ENCODE assay signal across 9 cellular contexts in the genomic region with DNA sequence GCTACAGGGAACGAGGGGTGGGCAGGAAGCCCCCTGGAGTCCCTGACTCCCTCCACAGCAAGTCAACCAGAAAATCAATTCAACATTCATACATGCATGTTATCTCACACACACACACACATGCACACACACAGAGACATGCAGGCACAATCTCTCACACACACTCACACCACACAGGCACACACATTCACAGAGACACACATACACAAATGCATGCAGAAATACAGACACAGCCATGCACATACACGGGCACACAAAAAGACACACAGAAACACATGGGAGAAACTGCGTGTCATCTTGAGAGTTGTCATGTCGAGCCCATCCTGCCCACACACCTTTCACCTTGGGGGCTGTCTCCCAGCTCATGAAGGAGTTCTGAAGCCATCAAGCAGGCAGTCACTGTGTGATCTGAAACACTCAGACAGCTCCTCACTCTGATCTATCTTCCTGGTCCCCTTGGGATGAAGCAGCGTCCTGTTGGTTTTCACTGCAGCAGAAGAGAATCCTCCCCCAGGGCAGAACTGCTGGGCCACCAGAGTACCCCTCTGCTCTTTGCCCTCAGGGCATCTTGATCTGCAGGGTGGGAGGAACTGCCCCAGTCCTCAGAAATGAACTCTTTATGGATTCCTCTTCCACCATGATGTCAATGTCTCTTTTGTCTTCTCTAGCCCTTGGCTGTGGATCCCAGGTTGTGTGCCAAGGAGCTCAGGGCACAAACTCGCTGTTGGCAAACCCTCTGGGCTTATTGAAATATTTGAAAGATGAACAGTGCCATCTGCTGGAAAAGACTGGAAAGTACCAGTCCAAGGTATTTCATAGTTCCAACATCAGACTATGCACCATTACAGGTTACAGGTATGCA. TPM values are rescaled to one million over a fixed set of nuclear protein-coding genes. Genes with fewer than 3 reads are reported as not detected.
A peak's percentile ranks its signal among the peaks of the same experiment; 100 is the strongest.
DNase-seq lines count a peak whose midpoint lies in the region; ATAC-seq and TF ChIP-seq lines count a peak whose summit lies in the region.
"Had no signal": no experiment of that assay in that cellular context is flagged by ENCODE, and none has a peak within 500 bp of the region (broad histone marks: within the 10 kb centered on the region; RNA-seq: fewer than 3 reads in every experiment).

No MANE protein-coding gene starts in this region.

- DNase-seq in AG08395 (ENCODE audit: low spot score) (peak; percentile 73), HL-60 (ENCODE audit: low read depth in 1 of 2, low spot score in 1 of 2) (peak in 1 of 2 experiments; percentile 52), NT2/D1 (ENCODE audit: low read depth, low spot score) (peak; percentile 8), fibroblast of the conjunctiva (ENCODE audit: low read depth) (peak; percentile 51), neuronal stem cell (ENCODE audit: low spot score) (peak; percentile 63)
- peak; percentile 44 for DNase-seq in activated T-helper 1 cell treated with anti-CD3 and anti-CD28 coated beads, Interleukin-12 subunit alpha, Interleukin-12 subunit beta, Interleukin-2, Interleukin-4 antibody, amounts not matched to agents 30 ng/mL and 10 ng/mL and 1 ng/mL, durations not matched to agents 14 hours and 24 hours and 36 hours (ENCODE audit: low spot score)

- no peak overlapping the region for H3K4ac ChIP-seq in neuronal stem cell (ENCODE audit: low read length)

- peaks cover 70% of the 10 kb centered on the region for H3K27me3 Mint-ChIP-seq in activated T-helper 1 cell treated with anti-CD3 and anti-CD28 coated beads, Interleukin-12 subunit alpha, Interleukin-12 subunit beta, Interleukin-2, Interleukin-4 antibody, amounts not matched to agents 30 ng/mL and 10 ng/mL and 1 ng/mL, durations not matched to agents 14 hours and 24 hours and 36 hours (ENCODE audit: insufficient read depth)

- no peak overlapping the region for H4K8ac ChIP-seq in neuronal stem cell (ENCODE audit: low read depth, low read length)

- H3K4me1 ChIP-seq in NT2/D1 (ENCODE audit: insufficient read depth, insufficient read length) = no peaks in the 10 kb centered on the region
- H3K4me1 ChIP-seq in neuronal stem cell (ENCODE audit: control insufficient read depth in 2 of 2, insufficient read depth in 1 of 2, low read depth in 1 of 2, low read length in 2 of 2) = peaks cover 0 to 3% of the 10 kb centered on the region in 2 donors

- no peak overlapping the region for H3K4me2 ChIP-seq in neuronal stem cell (ENCODE audit: insufficient read depth, low read length, poor library complexity, severe bottlenecking)

- no peak overlapping the region for H3K18ac ChIP-seq in neuronal stem cell (ENCODE audit: low read length)

- no peaks in the 10 kb centered on the region for H3K36me3 Mint-ChIP-seq in activated T-helper 1 cell treated with anti-CD3 and anti-CD28 coated beads, Interleukin-12 subunit alpha, Interleukin-12 subunit beta, Interleukin-2, Interleukin-4 antibody, amounts not matched to agents 30 ng/mL and 10 ng/mL and 1 ng/mL, durations not matched to agents 14 hours and 24 hours and 36 hours (ENCODE audit: low read depth)

- H3K9me3 ChIP-seq in NT2/D1 (ENCODE audit: insufficient read depth, low read length) (no peaks in the 10 kb centered on the region), neuronal stem cell (replicated peaks in 1 of 2; ENCODE audit: control insufficient read depth in 2 of 2, insufficient read depth in 1 of 2, low read depth in 1 of 2, low read length in 2 of 2) (no peaks in the 10 kb centered on the region)

- H3K4me3 ChIP-seq in HL-60 (replicated peaks; ENCODE audit: insufficient read depth, low read length) = no peak overlapping the region
- no peak overlapping the region for H3K4me3 ChIP-seq in NT2/D1 (ENCODE audit: insufficient read length, low read depth)
- no peak overlapping the region for H3K4me3 ChIP-seq in neuronal stem cell (ENCODE audit: low read length in 2 of 2)
- H3K4me3 ChIP-seq: skin epidermis had no signal

- H2BK120ac ChIP-seq in neuronal stem cell (ENCODE audit: low read depth, low read length) = no peak overlapping the region

- H2BK12ac ChIP-seq in neuronal stem cell (ENCODE audit: low read length) = no peak overlapping the region

- no peak overlapping the region for H4K91ac ChIP-seq in neuronal stem cell (ENCODE audit: low read depth, low read length, poor library complexity)

- WGBS in neuronal stem cell (ENCODE audit: extremely low coverage in 2 of 2, insufficient read length in 2 of 2, insufficient replicate concordance in 1 of 2), 2 donors = no CpG with 5 or more reads among the region's 6 CpGs

- H3K27me3 ChIP-seq in HL-60 (ENCODE audit: insufficient read depth, poor library complexity, severe bottlenecking) (peaks cover 22% of the 10 kb centered on the region), NT2/D1 (ENCODE audit: insufficient read depth, insufficient read length) (peaks cover 56% of the 10 kb centered on the region), neuronal stem cell (ENCODE audit: control insufficient read depth in 3 of 3, insufficient read depth in 3 of 3, low read depth in 1 of 3, low read length in 3 of 3) (peaks cover 11 to 63% (median 39%) of the 10 kb centered on the region in 3 experiments)

- intact Hi-C loops in activated T-helper 1 cell treated with anti-CD3 and anti-CD28 coated beads, Interleukin-12 subunit alpha, Interleukin-12 subunit beta, Interleukin-2, Interleukin-4 antibody, amounts not matched to agents 30 ng/mL and 10 ng/mL and 1 ng/mL, durations not matched to agents 14 hours and 24 hours and 36 hours (cut with micrococcal nuclease) = loop anchor here (1.0 to 2.0 kb wide), 4 partner anchors 28 to 799 kb away; no protein-coding TSS in a partner anchor

- no peak for ATAC-seq in HG03039 (IDR thresholded peaks at IDR 0.05; ENCODE audit: unreplicated experiment)

- H2AFZ ChIP-seq in neuronal stem cell (ENCODE audit: low read length) = no peak overlapping the region

- no peak overlapping the region for H2BK5ac ChIP-seq in neuronal stem cell (ENCODE audit: low read length)

- H2BK15ac ChIP-seq in neuronal stem cell (ENCODE audit: low read length) = no peak overlapping the region

- H3K14ac ChIP-seq in neuronal stem cell (ENCODE audit: low read length) = no peak overlapping the region

- peaks cover 21% of the 10 kb centered on the region for H3K4me1 Mint-ChIP-seq in activated T-helper 1 cell treated with anti-CD3 and anti-CD28 coated beads, Interleukin-12 subunit alpha, Interleukin-12 subunit beta, Interleukin-2, Interleukin-4 antibody, amounts not matched to agents 30 ng/mL and 10 ng/mL and 1 ng/mL, durations not matched to agents 14 hours and 24 hours and 36 hours (ENCODE audit: low read depth)

- H3K79me1 ChIP-seq in neuronal stem cell (ENCODE audit: low read depth, low read length) = no peaks in the 10 kb centered on the region

- no peak overlapping the region for H2AK5ac ChIP-seq in neuronal stem cell (ENCODE audit: low read depth, low read length)

- H3K27ac ChIP-seq in HL-60 (replicated peaks) = no peak overlapping the region
- H3K27ac ChIP-seq in neuronal stem cell (replicated peaks; ENCODE audit: low read length) = no peak overlapping the region
- H3K27ac ChIP-seq: skin epidermis had no signal

- H3K23ac ChIP-seq in neuronal stem cell (ENCODE audit: low read depth, low read length, poor library complexity) = no peak overlapping the region

- TF ChIP-seq CTCF in GM12873 (IDR thresholded peaks at IDR 0.05; ENCODE audit: insufficient read depth, low read depth, low read length, missing control alignments) (peak; percentile 58), HL-60 (IDR thresholded peaks at IDR 0.05; ENCODE audit: insufficient read depth, low read length) (peak; percentile 13)

- H3K9me3 Mint-ChIP-seq in activated T-helper 1 cell treated with anti-CD3 and anti-CD28 coated beads, Interleukin-12 subunit alpha, Interleukin-12 subunit beta, Interleukin-2, Interleukin-4 antibody, amounts not matched to agents 30 ng/mL and 10 ng/mL and 1 ng/mL, durations not matched to agents 14 hours and 24 hours and 36 hours = no peaks in the 10 kb centered on the region

- no peak overlapping the region for H3K4me3 Mint-ChIP-seq in activated T-helper 1 cell treated with anti-CD3 and anti-CD28 coated beads, Interleukin-12 subunit alpha, Interleukin-12 subunit beta, Interleukin-2, Interleukin-4 antibody, amounts not matched to agents 30 ng/mL and 10 ng/mL and 1 ng/mL, durations not matched to agents 14 hours and 24 hours and 36 hours

- H3K36me3 ChIP-seq in NT2/D1 (ENCODE audit: insufficient read depth, insufficient read length, low read length) = no peaks in the 10 kb centered on the region
- no peaks in the 10 kb centered on the region for H3K36me3 ChIP-seq in neuronal stem cell (replicated peaks in 1 of 2; ENCODE audit: control insufficient read depth in 2 of 2, insufficient read depth in 2 of 2, low read length in 2 of 2)

- H3K27ac Mint-ChIP-seq in activated T-helper 1 cell treated with anti-CD3 and anti-CD28 coated beads, Interleukin-12 subunit alpha, Interleukin-12 subunit beta, Interleukin-2, Interleukin-4 antibody, amounts not matched to agents 30 ng/mL and 10 ng/mL and 1 ng/mL, durations not matched to agents 14 hours and 24 hours and 36 hours = no peak overlapping the region

- no peak overlapping the region for H3K9ac ChIP-seq in NT2/D1 (ENCODE audit: insufficient read length, low read depth)
- H3K9ac ChIP-seq in neuronal stem cell (ENCODE audit: low read depth, low read length, poor library complexity) = no peak overlapping the region

RNA-seq across cellular contexts. Expression of a gene that starts 8.8 kb away (rescaled TPM):
- not detected in 2 replicates for total RNA-seq in activated T-helper 1 cell treated with anti-CD3 and anti-CD28 coated beads, Interleukin-12 subunit alpha, Interleukin-12 subunit beta, Interleukin-2, Interleukin-4 antibody, amounts not matched to agents 30 ng/mL and 10 ng/mL and 1 ng/mL, durations not matched to agents 14 hours and 24 hours and 36 hours
- not detected for polyA plus RNA-seq in neuronal stem cell (2013, experiment 1 of 2)
- not detected for polyA plus RNA-seq in neuronal stem cell (2013, experiment 2 of 2)

RNA-seq across cellular contexts. Expression of a gene that starts 52.4 kb away (rescaled TPM):
- total RNA-seq in activated T-helper 1 cell treated with anti-CD3 and anti-CD28 coated beads, Interleukin-12 subunit alpha, Interleukin-12 subunit beta, Interleukin-2, Interleukin-4 antibody, amounts not matched to agents 30 ng/mL and 10 ng/mL and 1 ng/mL, durations not matched to agents 14 hours and 24 hours and 36 hours = 0.56 TPM in 1 of 2 replicates, not detected in the other
- polyA plus RNA-seq in neuronal stem cell (2013, experiment 1 of 2) = 7.8 TPM
- polyA plus RNA-seq in neuronal stem cell (2013, experiment 2 of 2) = 7.7 TPM

RNA-seq across cellular contexts. Expression of a gene that starts 52.8 kb away (rescaled TPM):
- total RNA-seq in activated T-helper 1 cell treated with anti-CD3 and anti-CD28 coated beads, Interleukin-12 subunit alpha, Interleukin-12 subunit beta, Interleukin-2, Interleukin-4 antibody, amounts not matched to agents 30 ng/mL and 10 ng/mL and 1 ng/mL, durations not matched to agents 14 hours and 24 hours and 36 hours = 0.91 and 0.99 TPM in 2 replicates
- 2.0 TPM for polyA plus RNA-seq in neuronal stem cell (2013, experiment 1 of 2)
- polyA plus RNA-seq in neuronal stem cell (2013, experiment 2 of 2) = 2.1 TPM
